8 cellular contexts compared by ENCODE assay signal in genomic region chr13:39612023-39612637, GRCh38. TPM values are rescaled to one million over a fixed set of nuclear protein-coding genes. Genes with fewer than 3 reads are reported as not detected.
DNase-seq lines count a peak whose midpoint lies in the region; ATAC-seq and TF ChIP-seq lines count a peak whose summit lies in the region.

No MANE protein-coding gene starts in this region.

- H3K79me2 ChIP-seq in OCI-LY1 (ENCODE audit: insufficient read depth, low read length): no peaks in the 10 kb centered on the region
- H3K79me2 ChIP-seq in osteoblast (ENCODE audit: insufficient read depth, low read length): no peaks in the 10 kb centered on the region

- H3F3A ChIP-seq in OCI-LY1 (ENCODE audit: insufficient read depth, low read length): no peaks in the 10 kb centered on the region

- H3K27me3 ChIP-seq in OCI-LY1 (ENCODE audit: insufficient read depth, low read length): no peaks in the 10 kb centered on the region
- H3K27me3 ChIP-seq in osteoblast (ENCODE audit: insufficient read depth, low read length): peaks cover 4% of the 10 kb centered on the region

- peak; percentile 80 for TF ChIP-seq RAD21 in Ishikawa (IDR thresholded peaks at IDR 0.05; ENCODE audit: low read depth)

- H3K9me2 ChIP-seq in OCI-LY1 (ENCODE audit: low read depth, low read length): no peaks in the 10 kb centered on the region

- H3K9me3 ChIP-seq in OCI-LY1 (ENCODE audit: low read length) (no peaks in the 10 kb centered on the region), osteoblast (ENCODE audit: low read depth, low read length) (no peaks in the 10 kb centered on the region)

- H3K36me3 ChIP-seq in OCI-LY1 (ENCODE audit: insufficient read depth, low read length): no peaks in the 10 kb centered on the region
- no peaks in the 10 kb centered on the region for H3K36me3 ChIP-seq in osteoblast (ENCODE audit: insufficient read depth, low read length)

- H4K20me1 ChIP-seq in OCI-LY1 (ENCODE audit: insufficient read depth, low read length) (no peaks in the 10 kb centered on the region), osteoblast (ENCODE audit: insufficient read depth, low read length) (no peaks in the 10 kb centered on the region)

- H3K27ac ChIP-seq in OCI-LY1 (ENCODE audit: low read depth, low read length, poor library complexity, severe bottlenecking) (no peak overlapping the region), osteoblast (ENCODE audit: low read depth, low read length) (no peak overlapping the region)

- no peak overlapping the region for H2AFZ ChIP-seq in OCI-LY1 (ENCODE audit: low read length)
- H2AFZ ChIP-seq in osteoblast (ENCODE audit: low read length): no peak overlapping the region

- peak; percentile 77 for TF ChIP-seq CTCF in OCI-LY1 (IDR thresholded peaks at IDR 0.05; ENCODE audit: low read length)
- TF ChIP-seq CTCF in foreskin fibroblast (IDR thresholded peaks at IDR 0.05; ENCODE audit: low read depth, low read length): peak; percentile 73
- peak; percentile 82 for TF ChIP-seq CTCF in osteoblast (IDR thresholded peaks at IDR 0.05; ENCODE audit: extremely low read depth, low read depth, low read length)

- no peak overlapping the region for H3K4me2 ChIP-seq in OCI-LY1 (ENCODE audit: low read length)
- no peak overlapping the region for H3K4me2 ChIP-seq in osteoblast (ENCODE audit: insufficient read depth, low read length)

- H3K4me1 ChIP-seq in OCI-LY1 (ENCODE audit: insufficient read depth, low read length, severe bottlenecking) (no peaks in the 10 kb centered on the region), osteoblast (ENCODE audit: insufficient read depth, low read length) (no peaks in the 10 kb centered on the region)

- peak; percentile 59 for DNase-seq in DMS79 treated with DMSO at 0.1 percent for 48 hours (lab: John Stamatoyannopoulos, UW)
- peak; percentile 55 to 57 for DNase-seq in activated T-cell treated with anti-CD3 and anti-CD28 coated beads, Interleukin-2, amount 50 U/mL, for 48 hours
- peak; percentile 49 to 83 for DNase-seq in foreskin fibroblast
- no peak for DNase-seq in osteoblast (ENCODE audit: insufficient read length, low spot score, missing footprints)

- H3K4me3 ChIP-seq in OCI-LY1 (ENCODE audit: low read depth, low read length, poor library complexity, severe bottlenecking) (no peak overlapping the region), foreskin fibroblast (ENCODE audit: low read depth in 1 of 2, low read length in 2 of 2) (no peak overlapping the region), osteoblast (ENCODE audit: insufficient read depth, low read length) (no peak overlapping the region)

- no peak overlapping the region for H3K9ac ChIP-seq in OCI-LY1 (ENCODE audit: low read length)

- ATAC-seq in GM19467 (IDR thresholded peaks at IDR 0.05; ENCODE audit: unreplicated experiment) (no peak), GM21786 (IDR thresholded peaks at IDR 0.05; ENCODE audit: unreplicated experiment) (no peak)

- TF ChIP-seq EP300 in Ishikawa (IDR thresholded peaks at IDR 0.05; ENCODE audit: borderline replicate concordance): no peak

TF ChIP-seq in Ishikawa, 13 proteins besides CTCF, POLR2A, EP300 and RAD21:
- TF ChIP-seq USF1 (IDR thresholded peaks at IDR 0.05): no peak
- TF ChIP-seq TEAD4 (IDR thresholded peaks at IDR 0.05): peak; percentile 95

RNA-seq across cellular contexts. Expression of gene LHFPL6, which starts 9.1 kb away (rescaled TPM):
- total RNA-seq in osteoblast: 87.2 and 112 TPM in 2 replicates

RNA-seq across cellular contexts. Expression of gene COG6, which starts 43.3 kb away (rescaled TPM):
- total RNA-seq in osteoblast: 36.2 and 44.5 TPM in 2 replicates
